In the genomic region with DNA sequence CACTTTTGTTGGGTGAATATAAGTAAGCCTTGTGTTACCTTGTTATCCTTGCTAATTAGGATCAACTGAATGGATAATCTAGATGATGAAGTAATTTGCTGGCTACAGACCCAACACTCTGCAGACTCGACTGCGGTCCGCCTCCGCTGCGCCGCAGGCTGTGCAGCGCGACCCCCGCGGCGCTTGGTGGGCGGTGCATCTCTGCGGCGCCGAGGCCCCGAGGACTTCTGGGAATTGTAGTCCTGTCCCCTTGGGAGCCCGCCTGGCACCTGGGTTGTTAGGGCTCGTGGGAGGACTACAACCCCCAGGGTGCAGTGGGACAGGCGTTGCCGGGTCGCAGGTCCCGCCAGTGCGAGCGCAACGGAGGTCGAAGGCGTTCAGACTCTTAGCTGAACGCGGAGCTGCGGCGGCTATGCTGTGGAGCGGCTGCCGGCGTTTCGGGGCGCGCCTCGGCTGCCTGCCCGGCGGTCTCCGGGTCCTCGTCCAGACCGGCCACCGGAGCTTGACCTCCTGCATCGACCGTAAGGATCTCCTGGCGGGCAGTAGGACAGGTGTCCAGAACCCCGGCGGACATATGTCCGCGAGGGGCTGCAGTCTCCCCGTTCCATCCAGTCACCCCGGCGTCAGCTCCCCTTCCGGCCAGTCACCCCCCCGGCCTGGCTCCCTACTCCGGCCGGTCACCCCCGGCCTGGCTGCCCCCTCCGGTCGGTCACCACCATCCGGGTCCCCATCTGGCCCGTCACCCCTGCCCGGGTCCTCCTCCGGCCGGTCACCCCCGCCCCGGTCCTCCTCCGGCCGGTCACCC, we compare ENCODE assay signal across 8 cellular contexts. TPM values are rescaled to one million over a fixed set of nuclear protein-coding genes. Genes with fewer than 3 reads are reported as not detected.
DNase-seq lines count a peak whose midpoint lies in the region; ATAC-seq and TF ChIP-seq lines count a peak whose summit lies in the region.

A gene (plus strand): TSS at position 380 of the 805 bp plus-strand sequence. CDS start 33 bp downstream, at position 413.
A gene (minus strand): TSS at position 164 of the 805 bp plus-strand sequence. CDS start 470 bp downstream, outside the sequence.

- H3K4me2 ChIP-seq in BLaER1 treated with 17β-estradiol and CSF1 and Interleukin-3, amounts not matched to agents 10 nM and 100 nM, result peak within 1 kb of the TSS; percentile 88 to 95 (median 91)

- H3K9me3 Mint-ChIP-seq in activated CD4-positive, alpha-beta T cell treated with anti-CD3 and anti-CD28 coated beads, Interleukin-2, amount 10 ng/mL, durations not matched to agents 24 days and 14 days, result no peaks in the 10 kb centered on the region

- peak within 1 kb of the TSS in 10 of 11 experiments; percentile 58 to 80 (median 73); a peak in 21 of 22 replicates for H3K27ac ChIP-seq in BLaER1 treated with 17β-estradiol and CSF1 and Interleukin-3, amounts not matched to agents 10 nM and 100 nM
- peak within 1 kb of the TSS in 1 of 2 donors; percentile 86 for H3K27ac ChIP-seq in coronary artery

- peaks cover 27 to 50% (median 41%) of the 10 kb centered on the region in 11 experiments for H3K36me3 ChIP-seq in BLaER1 treated with 17β-estradiol and CSF1 and Interleukin-3, amounts not matched to agents 10 nM and 100 nM

- ATAC-seq in GM19324 (IDR thresholded peaks at IDR 0.05; ENCODE audit: low FRiP score, unreplicated experiment) (peak; percentile 99), HG03469 (IDR thresholded peaks at IDR 0.05; ENCODE audit: unreplicated experiment) (peak; percentile 99)

- DNase-seq in NCI-H526 treated with DMSO at 0.1 percent for 48 hours (lab: John Stamatoyannopoulos, UW), result peak; percentile 99
- DNase-seq in activated CD4-positive, alpha-beta T cell treated with anti-CD3 and anti-CD28 coated beads, Interleukin-2, amount 10 ng/mL, durations not matched to agents 24 days and 14 days, result peak; percentile 98
- peak; percentile 96 for DNase-seq in coronary artery (ENCODE audit: low spot score)
- DNase-seq in left kidney (ENCODE audit: low read depth, low spot score), result peak; percentile 99
- peak; percentile 93 to 94 for DNase-seq in stimulated activated CD4-positive, alpha-beta T cell treated with anti-CD3 and anti-CD28 coated beads, Interleukin-2, amount 100 ng/mL, for 24 hours

- H3K9me3 ChIP-seq in BLaER1 treated with 17β-estradiol and CSF1 and Interleukin-3, amounts not matched to agents 10 nM and 100 nM (replicated peaks in 1 of 11), result no peaks in the 10 kb centered on the region

- peaks cover 0 to 13% (median 0%) of the 10 kb centered on the region in 11 experiments; a peak in 4 of 22 replicates for H4K20me1 ChIP-seq in BLaER1 treated with 17β-estradiol and CSF1 and Interleukin-3, amounts not matched to agents 10 nM and 100 nM

- H3K4me3 ChIP-seq in BLaER1 treated with 17β-estradiol and CSF1 and Interleukin-3, amounts not matched to agents 10 nM and 100 nM, result peak within 1 kb of the TSS; percentile 82 to 98 (median 92)
- peak within 1 kb of the TSS; percentile 99 for H3K4me3 ChIP-seq in coronary artery

- TF ChIP-seq CTCF in coronary artery (IDR thresholded peaks at IDR 0.05), result no peak

- intact Hi-C loops in activated CD4-positive, alpha-beta T cell treated with anti-CD3 and anti-CD28 coated beads, Interleukin-2, amount 10 ng/mL, durations not matched to agents 24 days and 14 days (cut with micrococcal nuclease), result loop anchor here (1.0 kb wide), 3 partner anchors 22 to 78 kb away; a partner anchor contains a TSS

- H3K9ac ChIP-seq in BLaER1 treated with 17β-estradiol and CSF1 and Interleukin-3, amounts not matched to agents 10 nM and 100 nM, result peak within 1 kb of the TSS; percentile 80 to 89 (median 87)

- H3K27me3 Mint-ChIP-seq in activated CD4-positive, alpha-beta T cell treated with anti-CD3 and anti-CD28 coated beads, Interleukin-2, amount 10 ng/mL, durations not matched to agents 24 days and 14 days, result no peaks in the 10 kb centered on the region

- peak within 1 kb of the TSS; percentile 88 for H3K27ac Mint-ChIP-seq in activated CD4-positive, alpha-beta T cell treated with anti-CD3 and anti-CD28 coated beads, Interleukin-2, amount 10 ng/mL, durations not matched to agents 24 days and 14 days

- H3K4me3 Mint-ChIP-seq in activated CD4-positive, alpha-beta T cell treated with anti-CD3 and anti-CD28 coated beads, Interleukin-2, amount 10 ng/mL, durations not matched to agents 24 days and 14 days, result peak within 1 kb of the TSS; percentile 94

- peaks cover 29% of the 10 kb centered on the region for H3K4me1 Mint-ChIP-seq in activated CD4-positive, alpha-beta T cell treated with anti-CD3 and anti-CD28 coated beads, Interleukin-2, amount 10 ng/mL, durations not matched to agents 24 days and 14 days

- H3K4me1 ChIP-seq in BLaER1 treated with 17β-estradiol and CSF1 and Interleukin-3, amounts not matched to agents 10 nM and 100 nM, result peaks cover 23 to 49% (median 27%) of the 10 kb centered on the region in 10 experiments

- peaks cover 14% of the 10 kb centered on the region for H3K36me3 Mint-ChIP-seq in activated CD4-positive, alpha-beta T cell treated with anti-CD3 and anti-CD28 coated beads, Interleukin-2, amount 10 ng/mL, durations not matched to agents 24 days and 14 days (ENCODE audit: low read depth)

- no peaks in the 10 kb centered on the region for H3K27me3 ChIP-seq in BLaER1 treated with 17β-estradiol and CSF1 and Interleukin-3, amounts not matched to agents 10 nM and 100 nM

RNA-seq across cellular contexts. Expression of the first gene that starts in this region (rescaled TPM):
- 26.0 and 26.7 TPM in 2 replicates for total RNA-seq in activated CD4-positive, alpha-beta T cell treated with anti-CD3 and anti-CD28 coated beads, Interleukin-2, amount 10 ng/mL, durations not matched to agents 24 days and 14 days

RNA-seq across cellular contexts. Expression of the second gene that starts in this region (rescaled TPM):
- 61.6 and 69.1 TPM in 2 replicates for total RNA-seq in activated CD4-positive, alpha-beta T cell treated with anti-CD3 and anti-CD28 coated beads, Interleukin-2, amount 10 ng/mL, durations not matched to agents 24 days and 14 days
